Comparison of ENCODE assay signal across 14 cellular contexts in genomic region chr18:60266558-60266957, GRCh38.
DNase-seq lines count a peak whose midpoint lies in the region; FAIRE-seq and TF ChIP-seq lines count a peak whose summit lies in the region.
"Had no signal": no experiment of that assay in that cellular context is flagged by ENCODE, and none has a peak within 500 bp of the region (broad histone marks: within the 10 kb centered on the region; RNA-seq: fewer than 3 reads in every experiment).

No MANE protein-coding gene starts in this region.

- no peak for TF ChIP-seq CTCF in fibroblast of pulmonary artery (IDR thresholded peaks at IDR 0.05; ENCODE audit: low read length, missing control alignments)

- peak; percentile 4 for FAIRE-seq in RCC 7860 (lab: Jason Lieb, UNC)
- FAIRE-seq: A549 had no signal

- H3K4me3 ChIP-seq in fibroblast of pulmonary artery (replicated peaks; ENCODE audit: low read depth, low read length) = no peak overlapping the region
- H3K4me3 ChIP-seq: A549, BLaER1 had no signal

- DNase-seq in Daoy (ENCODE audit: low read depth) (peak; percentile 17), RCC 7860 (ENCODE audit: low spot score) (no peak), fibroblast of pulmonary artery (ENCODE audit: low read depth) (peak; percentile 4), T-helper 9 cell (no peak), NCI-H2081 (lab: John Stamatoyannopoulos, UW) (no peak), cerebellar nuclear complex (lab: John Stamatoyannopoulos, UW) (no peak)
- no peak for DNase-seq in stimulated activated CD4-positive, alpha-beta T cell treated with anti-CD3 and anti-CD28 coated beads, Interleukin-15, amount 100 ng/mL, for 24 hours
- DNase-seq: AML-193; Caco-2; CD8-positive, alpha-beta memory T cell; DMS53; H7 had no signal

Comparison
In these comparisons a context has a peak if more than half of its experiments do, and no peak if none do; other contexts are left out.
1. DNase-seq: peak in Daoy (single experiment) and fibroblast of pulmonary artery (single experiment); none in RCC 7860 (single experiment), T-helper 9 cell (single experiment), NCI-H2081 (0 of 2), cerebellar nuclear complex (0 of 2) and stimulated activated CD4-positive, alpha-beta T cell treated with anti-CD3 and anti-CD28 coated beads, Interleukin-15, amount 100 ng/mL, for 24 hours (single experiment).